Comparison of ENCODE assay signal across 25 cellular contexts in genomic region chr16:50480206-50480605, GRCh38.
"Had no signal": no experiment of that assay in that cellular context is flagged by ENCODE, and none has a peak within 500 bp of the region (broad histone marks: within the 10 kb centered on the region; RNA-seq: fewer than 3 reads in every experiment).

No MANE protein-coding gene starts in this region.

- ATAC-seq: activated CD4-positive, CD25-positive, alpha-beta regulatory T cell treated with anti-CD3 and anti-CD28 coated beads, Interleukin-2, amount 50 U/mL, for 24 hours; activated CD8-positive, alpha-beta memory T cell treated with anti-CD3 and anti-CD28 coated beads, Interleukin-2, amount 10 ng/mL, durations not matched to agents 7 days and 5 days; activated T-helper 17 cell treated with anti-CD3 and anti-CD28 coated beads, Interleukin-2, amount 50 U/mL, for 72 hours had no signal

- H3K36me3 Mint-ChIP-seq: activated CD8-positive, alpha-beta memory T cell treated with anti-CD3 and anti-CD28 coated beads, Interleukin-2, amount 10 ng/mL, durations not matched to agents 7 days and 5 days; activated naive CD8-positive, alpha-beta T cell; IgD-negative memory B cell had no signal

- DNase-seq: activated CD4-positive, alpha-beta T cell treated with anti-CD3 and anti-CD28 coated beads for 4 hours; activated CD4-positive, alpha-beta T cell treated with anti-CD3 and anti-CD28 coated beads, Interleukin-2, amount 50 U/mL, for 4 hours; activated CD8-positive, alpha-beta memory T cell treated with anti-CD3 and anti-CD28 coated beads, Interleukin-2, amount 10 ng/mL, durations not matched to agents 7 days and 5 days; activated gamma-delta T cell; activated naive CD4-positive, alpha-beta T cell treated with anti-CD3 and anti-CD28 coated beads for 36 hours; activated T-cell treated with anti-CD3 and anti-CD28 coated beads, Interleukin-2, amount 50 U/mL, for 48 hours; KG1; NCI-H1092; NCI-H1417; NCI-H1694; NCI-H2029; NCI-H345; NCI-H510A; NCI-H526 treated with DMSO at 0.1 percent for 48 hours; NCI-H82; OCI-M1; Peyer's patch; Right ventricle myocardium superior had no signal

- H3K4me3 Mint-ChIP-seq: activated CD8-positive, alpha-beta memory T cell treated with anti-CD3 and anti-CD28 coated beads, Interleukin-2, amount 10 ng/mL, durations not matched to agents 7 days and 5 days; activated naive CD4-positive, alpha-beta T cell treated with anti-CD3 and anti-CD28 coated beads for 36 hours; activated naive CD8-positive, alpha-beta T cell; activated T-helper 17 cell treated with anti-CD3 and anti-CD28 coated beads, Interleukin-2, amount 50 U/mL, for 72 hours; IgD-negative memory B cell; T-helper 1 cell treated with Interleukin-12 subunit alpha and Interleukin-12 subunit beta and Interleukin-4 antibody, amounts not matched to agents 30 μg/mL and 1 μg/mL, for 36 hours had no signal

- H3K9me3 Mint-ChIP-seq: activated T-helper 17 cell treated with anti-CD3 and anti-CD28 coated beads, Interleukin-2, amount 50 U/mL, for 72 hours had no signal

- H3K4me1 Mint-ChIP-seq: activated CD8-positive, alpha-beta memory T cell treated with anti-CD3 and anti-CD28 coated beads, Interleukin-2, amount 10 ng/mL, durations not matched to agents 7 days and 5 days; activated T-helper 17 cell treated with anti-CD3 and anti-CD28 coated beads, Interleukin-2, amount 50 U/mL, for 72 hours had no signal

- H3K4me3 ChIP-seq: Peyer's patch, SJSA1 had no signal

- FAIRE-seq: astrocyte had no signal
